In genomic region chr15:62066663-62067447, GRCh38 we compare ENCODE assay signal across 9 cellular contexts. TPM values are rescaled to one million over a fixed set of nuclear protein-coding genes. Genes with fewer than 3 reads are reported as not detected.
DNase-seq lines count a peak whose midpoint lies in the region; ATAC-seq, FAIRE-seq and TF ChIP-seq lines count a peak whose summit lies in the region.
"Had no signal": no experiment of that assay in that cellular context is flagged by ENCODE, and none has a peak within 500 bp of the region (broad histone marks: within the 10 kb centered on the region; RNA-seq: fewer than 3 reads in every experiment).

Gene C2CD4A (plus strand): TSS chr15:62066977. CDS start chr15:62067614, 637 bp downstream.

- H3K9me3 Mint-ChIP-seq in effector memory CD8-positive, alpha-beta T cell, result no peaks in the 10 kb centered on the region

- peak; percentile 17 for DNase-seq in GM19239 (ENCODE audit: insufficient read length, low spot score)
- peak; percentile 78 for DNase-seq in NCI-H2227 (lab: John Stamatoyannopoulos, UW; ENCODE audit: unreplicated experiment)
- DNase-seq in activated CD8-positive, alpha-beta memory T cell treated with anti-CD3 and anti-CD28 coated beads for 24 hours, result peak; percentile 80
- peak; percentile 42 to 50 (median 46) for DNase-seq in effector memory CD8-positive, alpha-beta T cell
- DNase-seq in mesenteric fat pad (ENCODE audit: low spot score), result peak; percentile 91
- DNase-seq in stimulated activated CD8-positive, alpha-beta memory T cell treated with anti-CD3 and anti-CD28 coated beads, Interleukin-12 subunit alpha, Interleukin-12 subunit beta, amount 100 ng/mL, for 4 hours (ENCODE audit: low read depth), result peak; percentile 32
- DNase-seq: DND-41 had no signal

- no peak within 1 kb of the TSS for H3K27ac ChIP-seq in 22Rv1

- peak; percentile 56 for TF ChIP-seq CTCF in 22Rv1 (IDR thresholded peaks at IDR 0.05)

- peak; percentile 70 for ATAC-seq in effector memory CD8-positive, alpha-beta T cell (replicated peaks)
- ATAC-seq in GM21526 (IDR thresholded peaks at IDR 0.05; ENCODE audit: low FRiP score, unreplicated experiment), result no peak

- peaks cover 14 to 15% of the 10 kb centered on the region in 2 donors for H3K27me3 Mint-ChIP-seq in effector memory CD8-positive, alpha-beta T cell

- H3K4me1 Mint-ChIP-seq in effector memory CD8-positive, alpha-beta T cell (ENCODE audit: low read depth in 2 of 2), result peaks cover 17 to 21% of the 10 kb centered on the region in 2 donors

- peak within 1 kb of the TSS in 1 of 2 donors; percentile 86 for H3K27ac Mint-ChIP-seq in effector memory CD8-positive, alpha-beta T cell

- peak; percentile 64 for FAIRE-seq in GM19239 (lab: Jason Lieb, UNC)

- H3K4me3 Mint-ChIP-seq in effector memory CD8-positive, alpha-beta T cell, result peak within 1 kb of the TSS; percentile 92 to 93

- H3K36me3 Mint-ChIP-seq in effector memory CD8-positive, alpha-beta T cell (ENCODE audit: insufficient read depth), result peaks cover 5% of the 10 kb centered on the region

RNA-seq across cellular contexts. Expression of gene C2CD4A, which starts in this region (rescaled TPM):
- total RNA-seq in mesenteric fat pad, result not detected

Comparison
In these comparisons a context has a peak if more than half of its experiments do, and no peak if none do; other contexts are left out.
1. Peak in DNase-seq in mesenteric fat pad; RNA of the gene not detected or under 1 TPM.
2. DNase-seq: peak in every context shown above with its lines; median percentile 91 in mesenteric fat pad; 80 in activated CD8-positive, alpha-beta memory T cell treated with anti-CD3 and anti-CD28 coated beads for 24 hours; 78 in NCI-H2227; 46 in effector memory CD8-positive, alpha-beta T cell; 32 in stimulated activated CD8-positive, alpha-beta memory T cell treated with anti-CD3 and anti-CD28 coated beads, Interleukin-12 subunit alpha, Interleukin-12 subunit beta, amount 100 ng/mL, for 4 hours; 17 in GM19239.